Comparison of ENCODE assay signal across 16 cellular contexts in the genomic region with DNA sequence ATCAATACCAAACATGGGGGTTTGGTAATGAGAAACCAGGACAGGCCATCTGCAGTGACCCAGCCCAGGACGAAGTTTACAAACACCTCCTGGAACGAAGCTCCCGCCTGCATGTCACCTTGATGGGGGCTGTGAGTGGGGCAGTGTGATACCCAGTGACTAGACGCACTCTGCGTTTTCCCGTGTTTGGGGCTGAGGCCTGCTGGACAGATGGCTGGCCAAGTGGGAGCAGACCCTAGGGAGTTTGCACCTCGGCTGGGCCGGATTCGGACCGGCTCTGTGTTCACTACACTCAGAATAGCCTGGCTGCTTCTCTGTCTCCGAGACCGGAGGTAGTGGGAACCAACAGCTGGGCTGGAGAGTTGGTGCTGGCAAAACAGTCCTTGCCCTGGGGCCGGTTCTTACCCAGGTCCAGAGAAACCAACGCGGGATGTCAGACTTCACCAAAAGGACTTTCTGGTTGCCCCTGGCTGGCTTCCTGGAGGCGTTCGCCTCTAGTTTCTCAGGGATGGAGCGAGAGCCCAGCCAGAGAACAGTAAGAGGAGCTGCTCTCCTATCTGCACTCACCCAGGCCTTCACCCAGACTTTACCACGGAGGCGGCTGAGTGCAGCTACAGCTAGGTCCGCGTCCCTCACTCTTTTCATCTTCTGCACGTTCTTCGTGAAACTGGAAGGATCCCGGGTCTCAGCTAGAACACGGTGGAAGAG. TPM values are rescaled to one million over a fixed set of nuclear protein-coding genes. Genes with fewer than 3 reads are reported as not detected.
DNase-seq lines count a peak whose midpoint lies in the region; ATAC-seq, FAIRE-seq and TF ChIP-seq lines count a peak whose summit lies in the region.
"Had no signal": no experiment of that assay in that cellular context is flagged by ENCODE, and none has a peak within 500 bp of the region (broad histone marks: within the 10 kb centered on the region; RNA-seq: fewer than 3 reads in every experiment).

No MANE protein-coding gene starts in this region.

- CTCF ChIA-PET in MCF 10A (lab: Yijun Ruan, JAX): no interaction called here
- CTCF ChIA-PET in mammary epithelial cell (lab: Charles Lee; ENCODE audit: low non-redundant PET): no interaction called here
- CTCF ChIA-PET in K562 (lab: Yijun Ruan, JAX; ENCODE audit: low intra/inter-chr PET ratio): no interaction called here
- CTCF ChIA-PET in naive thymus-derived CD4-positive, alpha-beta T cell (lab: Charles Lee): no interaction called here

- H4K20me1 ChIP-seq in mammary epithelial cell (ENCODE audit: insufficient read depth, low read length) (no peaks in the 10 kb centered on the region), K562 (replicated peaks; ENCODE audit: control insufficient read depth, insufficient read depth, low read length) (no peaks in the 10 kb centered on the region)

- no peaks in the 10 kb centered on the region for H3K9me1 ChIP-seq in K562 (ENCODE audit: control insufficient read depth, insufficient read depth, low read length)

- in situ Hi-C loops in mammary epithelial cell (cut with MboI; ENCODE audit: low sequenced_read_pairs in 2 of 2) (no loop called here), K562 (cut with MboI) (no loop called here)

- dilution Hi-C loops in mammary epithelial cell (cut with HindIII; ENCODE audit: low sequenced_read_pairs): no loop called here

- no peak overlapping the region for H3K27ac ChIP-seq in mammary epithelial cell (ENCODE audit: insufficient read depth, low read depth, low read length)
- no peak overlapping the region for H3K27ac ChIP-seq in K562 (ENCODE audit: extremely low read depth, low read depth, low read length)
- no peak overlapping the region for H3K27ac ChIP-seq in kidney (ENCODE audit: low read depth in 2 of 2, low read length in 2 of 2)
- peak overlapping the region; percentile 55 for H3K27ac ChIP-seq in vagina
- H3K27ac ChIP-seq in WERI-Rb-1: no peak overlapping the region
- H3K27ac ChIP-seq in naive thymus-derived CD4-positive, alpha-beta T cell (ENCODE audit: low read depth, low read length): no peak overlapping the region
- H3K27ac ChIP-seq: neural progenitor cell had no signal

- H3K27me3 Mint-ChIP-seq in MCF 10A (ENCODE audit: insufficient read depth, unreplicated experiment): no peaks in the 10 kb centered on the region
- no peaks in the 10 kb centered on the region for H3K27me3 Mint-ChIP-seq in naive thymus-derived CD4-positive, alpha-beta T cell
- H3K27me3 Mint-ChIP-seq: activated CD8-positive, alpha-beta T cell treated with anti-CD3 and anti-CD28 coated beads for 36 hours had no signal

- POLR2A ChIA-PET in MCF 10A (lab: Yijun Ruan, JAX): interaction anchor here (0.6 to 0.7 kb wide), 3 partner anchors 11 to 20 kb away, joined by 3 to 4 read pairs (median 3); partner anchors contain the start of gene CARHSP1
- POLR2A ChIA-PET in K562 (lab: Yijun Ruan, JAX): interaction anchor here (1.1 to 1.2 kb wide), 2 partner anchors 12 to 25 kb away, joined by 3 to 4 read pairs; no protein-coding TSS in a partner anchor
- POLR2A ChIA-PET in naive thymus-derived CD4-positive, alpha-beta T cell (lab: Charles Lee): no interaction called here

- WGBS in mammary epithelial cell (ENCODE audit: low coverage, missing lambda C conversion rate): 96% methylated on average over 19 of the region's 26 CpGs
- WGBS in K562 (ENCODE audit: insufficient coverage, low coverage, missing lambda C conversion rate): 91% methylated on average over 25 of the region's 26 CpGs

- H3K4me2 ChIP-seq in mammary epithelial cell (ENCODE audit: insufficient read depth, low read depth, low read length) (no peak overlapping the region), K562 (ENCODE audit: insufficient read depth, low read length) (no peak overlapping the region)
- H3K4me2 ChIP-seq: neural progenitor cell had no signal

- DNase-seq in MCF 10A (ENCODE audit: unreplicated experiment) (no peak), mammary epithelial cell (no peak), K562 (ENCODE audit: extremely low read depth in 1 of 4, low spot score in 3 of 4) (peak in 1 of 4 experiments; percentile 7), kidney (peak; percentile 75), vagina (ENCODE audit: extremely low spot score in 2 of 2) (no peak), NAMALWA (ENCODE audit: low spot score) (no peak), WERI-Rb-1 (no peak)
- DNase-seq in naive thymus-derived CD4-positive, alpha-beta T cell: no peak
- DNase-seq: activated CD8-positive, alpha-beta T cell treated with anti-CD3 and anti-CD28 coated beads for 36 hours; activated naive CD4-positive, alpha-beta T cell treated with Interleukin-2 at 50 U/mL for 16 hours; DMS53; left lung; NCI-H1105; SHP77 had no signal

- no peaks in the 10 kb centered on the region for H3K9me3 Mint-ChIP-seq in MCF 10A (ENCODE audit: unreplicated experiment)
- peaks cover 0 to 2% (median 0%) of the 10 kb centered on the region in 11 donors for H3K9me3 Mint-ChIP-seq in naive thymus-derived CD4-positive, alpha-beta T cell
- H3K9me3 Mint-ChIP-seq: activated CD8-positive, alpha-beta T cell treated with anti-CD3 and anti-CD28 coated beads for 36 hours; neural progenitor cell had no signal

- TF ChIP-seq CTCF in MCF 10A (IDR thresholded peaks at IDR 0.05; ENCODE audit: unreplicated experiment) (no peak), mammary epithelial cell (conservative IDR thresholded peaks at IDR 0.05 in 1 of 2, IDR thresholded peaks at IDR 0.05 in 1 of 2; ENCODE audit: extremely low read depth in 1 of 2, insufficient read depth in 1 of 2, low read depth in 1 of 2, low read length in 2 of 2) (no peak), K562 (IDR thresholded peaks at IDR 0.05 in 2 of 3, conservative IDR thresholded peaks at IDR 0.05 in 1 of 3; ENCODE audit: insufficient read depth in 2 of 3, low read depth in 1 of 3, low read length in 3 of 3) (no peak), kidney (IDR thresholded peaks at IDR 0.05; ENCODE audit: borderline replicate concordance, extremely low read depth, insufficient read depth) (no peak), vagina (IDR thresholded peaks at IDR 0.05) (no peak), WERI-Rb-1 (IDR thresholded peaks at IDR 0.05; ENCODE audit: low read depth, low read length) (no peak)

- H3K79me2 ChIP-seq in mammary epithelial cell (ENCODE audit: insufficient read depth, low read length): peaks cover 27% of the 10 kb centered on the region
- H3K79me2 ChIP-seq in K562 (ENCODE audit: control insufficient read depth, insufficient read depth, low read length): peaks cover 2% of the 10 kb centered on the region; the same call in 1 of the 3 replicates

- H3K36me3 Mint-ChIP-seq in MCF 10A (ENCODE audit: insufficient read depth, unreplicated experiment): peaks cover 47% of the 10 kb centered on the region
- H3K36me3 Mint-ChIP-seq in naive thymus-derived CD4-positive, alpha-beta T cell: peaks cover 0 to 17% (median 5%) of the 10 kb centered on the region in 5 donors

- H3K9ac ChIP-seq in mammary epithelial cell (ENCODE audit: insufficient read depth, low read length) (no peak overlapping the region), K562 (ENCODE audit: insufficient read depth in 1 of 2, low read depth in 2 of 2, low read length in 2 of 2) (peak overlapping the region in 1 of 2 experiments; percentile 13; a peak in 1 of 4 replicates), kidney (ENCODE audit: low read length in 2 of 2) (no peak overlapping the region)
- H3K9ac ChIP-seq: neural progenitor cell had no signal

- H3K4me1 Mint-ChIP-seq in MCF 10A (ENCODE audit: insufficient read depth, unreplicated experiment): peaks cover 20% of the 10 kb centered on the region
- H3K4me1 Mint-ChIP-seq in naive thymus-derived CD4-positive, alpha-beta T cell: peaks cover 12 to 31% (median 26%) of the 10 kb centered on the region in 7 donors

- H3K4me1 ChIP-seq in mammary epithelial cell (ENCODE audit: insufficient read depth, low read length): peaks cover 27% of the 10 kb centered on the region
- H3K4me1 ChIP-seq in K562 (replicated peaks in 1 of 2; ENCODE audit: control insufficient read depth in 2 of 2, insufficient read depth in 2 of 2, low read length in 2 of 2): peaks cover 0 to 4% of the 10 kb centered on the region in 2 experiments; a peak in 1 of 5 replicates
- H3K4me1 ChIP-seq in kidney (ENCODE audit: control insufficient read depth in 1 of 2, insufficient read depth in 1 of 2, low read depth in 1 of 2, low read length in 2 of 2): peaks cover 5 to 9% of the 10 kb centered on the region in 2 donors
- H3K4me1 ChIP-seq in vagina: peaks cover 22% of the 10 kb centered on the region
- no peaks in the 10 kb centered on the region for H3K4me1 ChIP-seq in naive thymus-derived CD4-positive, alpha-beta T cell (ENCODE audit: control insufficient read depth in 2 of 2, insufficient read depth in 2 of 2, low read length in 2 of 2)
- H3K4me1 ChIP-seq: neural progenitor cell had no signal

- H3K9me3 ChIP-seq in mammary epithelial cell (replicated peaks; ENCODE audit: insufficient read depth, low read length): no peaks in the 10 kb centered on the region
- no peaks in the 10 kb centered on the region for H3K9me3 ChIP-seq in K562 (replicated peaks; ENCODE audit: control insufficient read depth, insufficient read depth, low read depth, low read length)
- H3K9me3 ChIP-seq in kidney (ENCODE audit: control insufficient read depth in 1 of 2, low read length in 2 of 2): no peaks in the 10 kb centered on the region
- H3K9me3 ChIP-seq in vagina: no peaks in the 10 kb centered on the region
- H3K9me3 ChIP-seq in WERI-Rb-1 (ENCODE audit: severe bottlenecking): no peaks in the 10 kb centered on the region
- H3K9me3 ChIP-seq in naive thymus-derived CD4-positive, alpha-beta T cell (ENCODE audit: control insufficient read depth in 2 of 3, low read length in 3 of 3): no peaks in the 10 kb centered on the region
- H3K9me3 ChIP-seq: left lung had no signal

- TF ChIP-seq RAD21 in K562 (CRISPR knock-in tag; conservative IDR thresholded peaks at IDR 0.05 in 1 of 2, IDR thresholded peaks at IDR 0.05 in 1 of 2): no peak

- TF ChIP-seq POLR2A in K562 (conservative IDR thresholded peaks at IDR 0.05) (0 out of 2 replicates have a peak, but pooled peaks have one; percentile 25), vagina (IDR thresholded peaks at IDR 0.05) (no peak)

- H3K4me3 ChIP-seq in mammary epithelial cell (replicated peaks in 1 of 3; ENCODE audit: insufficient read depth in 1 of 3, low read depth in 2 of 3, low read length in 3 of 3) (no peak overlapping the region), K562 (no peak overlapping the region), kidney (ENCODE audit: low read length in 2 of 2) (no peak overlapping the region), vagina (no peak overlapping the region), WERI-Rb-1 (ENCODE audit: low read depth, low read length) (no peak overlapping the region)
- H3K4me3 ChIP-seq in naive thymus-derived CD4-positive, alpha-beta T cell (ENCODE audit: low read length): no peak overlapping the region
- H3K4me3 ChIP-seq: left lung, neural progenitor cell had no signal

- no peak for FAIRE-seq in K562 (lab: Jason Lieb, UNC)
- FAIRE-seq in kidney (lab: Jason Lieb, UNC): no peak

- H3K4me3 Mint-ChIP-seq in MCF 10A (ENCODE audit: unreplicated experiment): no peak overlapping the region
- H3K4me3 Mint-ChIP-seq in naive thymus-derived CD4-positive, alpha-beta T cell: no peak overlapping the region
- H3K4me3 Mint-ChIP-seq: activated CD8-positive, alpha-beta T cell treated with anti-CD3 and anti-CD28 coated beads for 36 hours had no signal

- intact Hi-C loops in MCF 10A (cut with micrococcal nuclease): no loop called here
- intact Hi-C loops in mammary epithelial cell (cut with micrococcal nuclease): no loop called here
- intact Hi-C loops in K562 (cut with micrococcal nuclease): no loop called here
- intact Hi-C loops in kidney (cut with DNase I): no loop called here
- intact Hi-C loops in vagina (cut with DNase I): no loop called here
- intact Hi-C loops in naive thymus-derived CD4-positive, alpha-beta T cell (cut with micrococcal nuclease): no loop called here

- H3K36me3 ChIP-seq in mammary epithelial cell (ENCODE audit: insufficient read depth, low read length) (peaks cover 9% of the 10 kb centered on the region), K562 (ENCODE audit: control insufficient read depth, insufficient read depth, low read length) (peaks cover 74% of the 10 kb centered on the region; the same call in 2 of the 3 replicates), kidney (ENCODE audit: control insufficient read depth in 1 of 2, insufficient read depth in 2 of 2, low read length in 2 of 2) (peaks cover 13 to 17% of the 10 kb centered on the region in 2 donors), vagina (peaks cover 0 to 1% of the 10 kb centered on the region in 2 donors), WERI-Rb-1 (peaks cover 37% of the 10 kb centered on the region)
- H3K36me3 ChIP-seq in naive thymus-derived CD4-positive, alpha-beta T cell (ENCODE audit: control insufficient read depth in 2 of 3, insufficient read depth in 3 of 3, low read length in 3 of 3): peaks cover 0 to 45% (median 7%) of the 10 kb centered on the region in 3 experiments
- H3K36me3 ChIP-seq: neural progenitor cell had no signal

- no peak overlapping the region for H2AFZ ChIP-seq in mammary epithelial cell (ENCODE audit: low read depth, low read length)
- no peak overlapping the region for H2AFZ ChIP-seq in K562 (ENCODE audit: low read depth, low read length)
- H2AFZ ChIP-seq: neural progenitor cell had no signal

- peak overlapping the region; percentile 33 for H3K27ac Mint-ChIP-seq in MCF 10A (ENCODE audit: low read depth, unreplicated experiment)
- peak overlapping the region in 1 of 9 donors; percentile 13 for H3K27ac Mint-ChIP-seq in naive thymus-derived CD4-positive, alpha-beta T cell
- H3K27ac Mint-ChIP-seq: activated CD8-positive, alpha-beta T cell treated with anti-CD3 and anti-CD28 coated beads for 36 hours had no signal

- ATAC-seq in K562: no peak
- no peak for ATAC-seq in naive thymus-derived CD4-positive, alpha-beta T cell
- ATAC-seq: activated CD8-positive, alpha-beta T cell treated with anti-CD3 and anti-CD28 coated beads for 36 hours had no signal

- H3K27me3 ChIP-seq in mammary epithelial cell (ENCODE audit: insufficient read depth, low read length): no peaks in the 10 kb centered on the region
- H3K27me3 ChIP-seq in K562 (ENCODE audit: control insufficient read depth in 2 of 2, insufficient read depth in 2 of 2, low read length in 2 of 2): no peaks in the 10 kb centered on the region
- H3K27me3 ChIP-seq in vagina: no peaks in the 10 kb centered on the region
- H3K27me3 ChIP-seq in WERI-Rb-1 (ENCODE audit: insufficient read depth, low read depth, severe bottlenecking): no peaks in the 10 kb centered on the region
- no peaks in the 10 kb centered on the region for H3K27me3 ChIP-seq in naive thymus-derived CD4-positive, alpha-beta T cell (ENCODE audit: control insufficient read depth in 2 of 2, insufficient read depth in 2 of 2, low read length in 2 of 2)
- H3K27me3 ChIP-seq: left lung, neural progenitor cell had no signal

- BruUV-seq in MCF 10A (replicated peaks; lab: Mats Ljungman, UMichigan): TSS peak; percentile 14
- no TSS peak for BruUV-seq in mammary epithelial cell (replicated peaks; lab: Mats Ljungman, UMichigan)
- no TSS peak for BruUV-seq in K562 (replicated peaks; lab: Mats Ljungman, UMichigan)

- TF ChIP-seq EP300 in K562 (IDR thresholded peaks at IDR 0.05; ENCODE audit: low read length): no peak

RNA-seq across cellular contexts. Expression of gene CARHSP1, which starts 20.4 kb away (rescaled TPM):
- total RNA-seq in MCF 10A (2022) (23.9 and 27.8 TPM in 2 replicates), mammary epithelial cell (10 to 100 TPM; 50.2 to 51.7 TPM), K562 (2014; rRNA removed) (112 and 114 TPM in 2 replicates), K562 (2014; rRNA removed; fragmentation: Illumina TruSeq; extraction: Trizol) (27.0 and 41.1 TPM in 2 replicates), K562 (2015; rRNA removed; fragmentation: Illumina TruSeq; extraction: Trizol) (65.2 and 68.5 TPM in 2 replicates), K562 (2021) (74.5 and 78.0 TPM in 2 replicates), kidney (134 TPM), vagina (125 TPM)
- polyA plus RNA-seq in mammary epithelial cell (64.3 TPM), K562 (2011; rRNA removed) (37.0 and 40.8 TPM in 2 replicates), K562 (2014; fragmentation: Illumina TruSeq; extraction: Trizol) (40.4 and 87.0 TPM in 2 replicates), K562 (2014; fragmentation: Nextera tagmentation; extraction: Ambion mirVana) (10 to 100 TPM in 1 of 2 experiments, 1 to 10 TPM in 1; 5.8 to 17.1 TPM), K562 (2014; rRNA removed) (97.9 and 104 TPM in 2 replicates), kidney (ENCODE audit: insufficient read depth, low read depth, low replicate concordance) (130 TPM)
- 37.8 TPM for polyA minus RNA-seq in mammary epithelial cell
- 20.8 and 44.6 TPM in 2 replicates for total RNA-seq in K562 (2011; cell fraction: chromatin; rRNA removed; ENCODE audit: low replicate concordance)
- 34.7 and 35.1 TPM in 2 replicates for total RNA-seq in K562 (2011; cell fraction: nucleolus; rRNA removed)
- 29.4 and 42.3 TPM in 2 replicates for total RNA-seq in K562 (2011; cell fraction: nucleoplasm; rRNA removed)
- 46.0 and 113 TPM in 2 replicates for polyA plus RNA-seq in K562 (2011; cell fraction: cytosol; rRNA removed)
- 25.6 and 34.1 TPM in 2 replicates for polyA plus RNA-seq in K562 (2011; cell fraction: nucleus; rRNA removed)
- polyA plus RNA-seq in K562 (2012): 72.1 and 96.6 TPM in 2 replicates
- polyA minus RNA-seq in K562 (2011; rRNA and poly(A)+ RNA removed): 39.1 and 58.1 TPM in 2 replicates
- 34.9 and 36.6 TPM in 2 replicates for polyA minus RNA-seq in K562 (2011; cell fraction: cytosol; rRNA and poly(A)+ RNA removed)
- 12.1 and 17.4 TPM in 2 replicates for polyA minus RNA-seq in K562 (2011; cell fraction: nucleus; rRNA and poly(A)+ RNA removed)
- total RNA-seq in naive thymus-derived CD4-positive, alpha-beta T cell: 100 to 1,000 TPM in 1 of 5 experiments, 10 to 100 TPM in 4; 29.6 to 123 (median 39.9) TPM
- 10 to 100 TPM; 24.9 to 32.7 TPM for polyA plus RNA-seq in naive thymus-derived CD4-positive, alpha-beta T cell

RNA-seq across cellular contexts. Expression of gene LITAFD, which starts 33.8 kb away (rescaled TPM):
- not detected in 2 replicates for total RNA-seq in MCF 10A (2022)
- total RNA-seq in mammary epithelial cell: not detected
- not detected for polyA plus RNA-seq in mammary epithelial cell
- not detected for polyA minus RNA-seq in mammary epithelial cell
- not detected in 2 replicates for total RNA-seq in K562 (2011; cell fraction: chromatin; rRNA removed; ENCODE audit: low replicate concordance)
- not detected in 2 replicates for total RNA-seq in K562 (2011; cell fraction: nucleolus; rRNA removed)
- total RNA-seq in K562 (2011; cell fraction: nucleoplasm; rRNA removed): not detected in 2 replicates
- not detected in 2 replicates for total RNA-seq in K562 (2014; rRNA removed)
- not detected in 2 replicates for total RNA-seq in K562 (2014; rRNA removed; fragmentation: Illumina TruSeq; extraction: Trizol)
- total RNA-seq in K562 (2015; rRNA removed; fragmentation: Illumina TruSeq; extraction: Trizol): not detected in 2 replicates
- not detected in 2 replicates for total RNA-seq in K562 (2021)
- not detected in 2 replicates for polyA plus RNA-seq in K562 (2011; rRNA removed)
- polyA plus RNA-seq in K562 (2011; cell fraction: cytosol; rRNA removed): not detected in 2 replicates
- not detected in 2 replicates for polyA plus RNA-seq in K562 (2011; cell fraction: nucleus; rRNA removed)
- polyA plus RNA-seq in K562 (2012): not detected in 2 replicates
- polyA plus RNA-seq in K562 (2014; fragmentation: Illumina TruSeq; extraction: Trizol): not detected in 2 replicates
- polyA plus RNA-seq in K562 (2014; fragmentation: Nextera tagmentation; extraction: Ambion mirVana): not detected
- not detected in 2 replicates for polyA plus RNA-seq in K562 (2014; rRNA removed)
- not detected in 2 replicates for polyA minus RNA-seq in K562 (2011; rRNA and poly(A)+ RNA removed)
- polyA minus RNA-seq in K562 (2011; cell fraction: cytosol; rRNA and poly(A)+ RNA removed): not detected in 2 replicates
- polyA minus RNA-seq in K562 (2011; cell fraction: nucleus; rRNA and poly(A)+ RNA removed): not detected in 2 replicates
- not detected for total RNA-seq in kidney
- not detected for polyA plus RNA-seq in kidney (ENCODE audit: insufficient read depth, low read depth, low replicate concordance)
- total RNA-seq in vagina: not detected
- total RNA-seq in naive thymus-derived CD4-positive, alpha-beta T cell: not detected
- polyA plus RNA-seq in naive thymus-derived CD4-positive, alpha-beta T cell: not detected
- total RNA-seq: activated CD8-positive, alpha-beta T cell treated with anti-CD3 and anti-CD28 coated beads for 36 hours; left lung had no signal
- polyA plus RNA-seq: thymus had no signal

RNA-seq across cellular contexts. Expression of gene PMM2, which starts 50.7 kb away (rescaled TPM):
- 59.4 and 60.6 TPM in 2 replicates for total RNA-seq in MCF 10A (2022)
- total RNA-seq in mammary epithelial cell: 10 to 100 TPM; 36.2 to 67.8 TPM
- polyA plus RNA-seq in mammary epithelial cell: 34.2 TPM
- polyA minus RNA-seq in mammary epithelial cell: 68.8 TPM
- total RNA-seq in K562 (2011; cell fraction: chromatin; rRNA removed; ENCODE audit: low replicate concordance): 104 and 130 TPM in 2 replicates
- total RNA-seq in K562 (2011; cell fraction: nucleolus; rRNA removed): 64.9 and 66.9 TPM in 2 replicates
- total RNA-seq in K562 (2011; cell fraction: nucleoplasm; rRNA removed): 106 and 149 TPM in 2 replicates
- total RNA-seq in K562 (2014; rRNA removed): 17.8 and 30.4 TPM in 2 replicates
- total RNA-seq in K562 (2014; rRNA removed; fragmentation: Illumina TruSeq; extraction: Trizol): 29.8 and 33.9 TPM in 2 replicates
- 37.6 and 42.7 TPM in 2 replicates for total RNA-seq in K562 (2015; rRNA removed; fragmentation: Illumina TruSeq; extraction: Trizol)
- total RNA-seq in K562 (2021): 28.9 and 32.0 TPM in 2 replicates
- 16.3 and 21.1 TPM in 2 replicates for polyA plus RNA-seq in K562 (2011; rRNA removed)
- polyA plus RNA-seq in K562 (2011; cell fraction: cytosol; rRNA removed): 11.9 and 14.4 TPM in 2 replicates
- polyA plus RNA-seq in K562 (2011; cell fraction: nucleus; rRNA removed): 24.1 and 29.4 TPM in 2 replicates
- polyA plus RNA-seq in K562 (2012): 20.8 and 23.0 TPM in 2 replicates
- polyA plus RNA-seq in K562 (2014; fragmentation: Illumina TruSeq; extraction: Trizol): 27.2 and 34.0 TPM in 2 replicates
- 1 to 10 TPM; 5.6 to 7.8 TPM for polyA plus RNA-seq in K562 (2014; fragmentation: Nextera tagmentation; extraction: Ambion mirVana)
- 25.9 and 27.1 TPM in 2 replicates for polyA plus RNA-seq in K562 (2014; rRNA removed)
- polyA minus RNA-seq in K562 (2011; rRNA and poly(A)+ RNA removed): 18.4 and 27.8 TPM in 2 replicates
- polyA minus RNA-seq in K562 (2011; cell fraction: cytosol; rRNA and poly(A)+ RNA removed): 10.2 and 16.6 TPM in 2 replicates
- polyA minus RNA-seq in K562 (2011; cell fraction: nucleus; rRNA and poly(A)+ RNA removed): 22.2 and 42.1 TPM in 2 replicates
- 39.5 TPM for total RNA-seq in kidney
- 21.5 TPM for polyA plus RNA-seq in kidney (ENCODE audit: insufficient read depth, low read depth, low replicate concordance)
- 21.4 TPM for total RNA-seq in vagina
- total RNA-seq in naive thymus-derived CD4-positive, alpha-beta T cell: 10 to 100 TPM; 32.2 to 52.8 (median 41.7) TPM
- polyA plus RNA-seq in naive thymus-derived CD4-positive, alpha-beta T cell: 10 to 100 TPM; 18.0 to 23.9 TPM

RNA-seq across cellular contexts. Expression of gene TMEM186, which starts 50.9 kb away (rescaled TPM):
- 12.9 and 13.9 TPM in 2 replicates for total RNA-seq in MCF 10A (2022)
- 1 to 10 TPM; 4.5 to 9.8 TPM for total RNA-seq in mammary epithelial cell
- 10.8 TPM for polyA plus RNA-seq in mammary epithelial cell
- polyA minus RNA-seq in mammary epithelial cell: not detected
- 12.4 and 19.3 TPM in 2 replicates for total RNA-seq in K562 (2011; cell fraction: chromatin; rRNA removed; ENCODE audit: low replicate concordance)
- total RNA-seq in K562 (2011; cell fraction: nucleolus; rRNA removed): 17.0 and 19.2 TPM in 2 replicates
- total RNA-seq in K562 (2011; cell fraction: nucleoplasm; rRNA removed): 21.9 and 24.2 TPM in 2 replicates
- 10.1 and 11.2 TPM in 2 replicates for total RNA-seq in K562 (2014; rRNA removed)
- 13.1 and 15.4 TPM in 2 replicates for total RNA-seq in K562 (2014; rRNA removed; fragmentation: Illumina TruSeq; extraction: Trizol)
- 10.1 and 11.0 TPM in 2 replicates for total RNA-seq in K562 (2015; rRNA removed; fragmentation: Illumina TruSeq; extraction: Trizol)
- 17.8 TPM in 2 replicates for total RNA-seq in K562 (2021)
- polyA plus RNA-seq in K562 (2011; rRNA removed): 14.9 and 16.4 TPM in 2 replicates
- polyA plus RNA-seq in K562 (2011; cell fraction: cytosol; rRNA removed): 15.7 and 17.1 TPM in 2 replicates
- polyA plus RNA-seq in K562 (2011; cell fraction: nucleus; rRNA removed): 14.9 and 17.5 TPM in 2 replicates
- 15.0 and 20.4 TPM in 2 replicates for polyA plus RNA-seq in K562 (2012)
- polyA plus RNA-seq in K562 (2014; fragmentation: Illumina TruSeq; extraction: Trizol): 16.2 and 19.7 TPM in 2 replicates
- polyA plus RNA-seq in K562 (2014; fragmentation: Nextera tagmentation; extraction: Ambion mirVana): 10 to 100 TPM; 27.3 to 33.4 TPM
- polyA plus RNA-seq in K562 (2014; rRNA removed): 17.3 and 18.5 TPM in 2 replicates
- 12.7 and 13.4 TPM in 2 replicates for polyA minus RNA-seq in K562 (2011; rRNA and poly(A)+ RNA removed)
- polyA minus RNA-seq in K562 (2011; cell fraction: cytosol; rRNA and poly(A)+ RNA removed): 4.6 and 4.8 TPM in 2 replicates
- polyA minus RNA-seq in K562 (2011; cell fraction: nucleus; rRNA and poly(A)+ RNA removed): 4.3 and 8.0 TPM in 2 replicates
- 11.0 TPM for total RNA-seq in kidney
- 20.2 TPM for polyA plus RNA-seq in kidney (ENCODE audit: insufficient read depth, low read depth, low replicate concordance)
- total RNA-seq in vagina: 2.9 TPM
- 10 to 100 TPM in 3 of 5 experiments, 1 to 10 TPM in 2; 3.2 to 16.3 (median 11.3) TPM for total RNA-seq in naive thymus-derived CD4-positive, alpha-beta T cell
- 10 to 100 TPM; 15.3 to 20.8 TPM for polyA plus RNA-seq in naive thymus-derived CD4-positive, alpha-beta T cell
